In the genomic region with DNA sequence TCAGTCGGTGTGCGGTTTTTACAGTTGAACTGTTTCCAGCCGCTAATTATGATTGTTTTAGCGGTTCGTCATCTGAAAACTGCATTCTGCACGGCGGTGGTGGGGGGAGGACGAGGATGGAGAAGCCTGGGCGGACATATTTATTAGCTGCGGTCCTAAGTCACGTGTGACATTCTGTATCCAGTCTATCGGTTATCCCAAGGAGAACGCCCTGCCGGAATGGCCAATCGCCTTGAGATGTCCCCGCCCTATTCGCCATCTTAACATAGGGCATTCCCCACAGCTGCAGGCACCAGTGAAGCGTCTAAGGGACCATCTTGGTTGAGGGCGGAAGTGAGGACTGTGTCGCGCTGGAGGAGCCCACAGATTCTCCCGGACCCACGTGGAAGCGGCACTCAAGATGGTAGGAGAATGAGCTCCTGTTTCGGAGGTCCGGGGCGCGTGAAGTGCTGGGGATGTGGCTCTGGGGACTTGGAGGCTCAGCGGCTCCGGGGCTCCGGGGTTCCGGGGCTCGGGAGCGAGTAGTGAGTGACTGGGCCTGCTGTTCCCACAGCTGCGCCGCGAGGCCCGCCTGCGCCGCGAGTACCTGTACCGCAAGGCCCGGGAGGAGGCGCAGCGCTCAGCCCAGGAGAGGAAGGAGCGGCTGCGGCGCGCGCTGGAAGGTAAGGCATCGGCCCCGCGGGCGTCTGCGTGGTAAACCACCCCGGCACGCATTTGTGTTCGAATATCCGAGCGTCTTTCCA, we compare ENCODE assay signal across 7 cellular contexts.
DNase-seq lines count a peak whose midpoint lies in the region; ATAC-seq and TF ChIP-seq lines count a peak whose summit lies in the region.

A gene with protein sequence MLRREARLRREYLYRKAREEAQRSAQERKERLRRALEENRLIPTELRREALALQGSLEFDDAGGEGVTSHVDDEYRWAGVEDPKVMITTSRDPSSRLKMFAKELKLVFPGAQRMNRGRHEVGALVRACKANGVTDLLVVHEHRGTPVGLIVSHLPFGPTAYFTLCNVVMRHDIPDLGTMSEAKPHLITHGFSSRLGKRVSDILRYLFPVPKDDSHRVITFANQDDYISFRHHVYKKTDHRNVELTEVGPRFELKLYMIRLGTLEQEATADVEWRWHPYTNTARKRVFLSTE (plus strand): TSS at position 365 of the 743 bp plus-strand sequence. CDS start 36 bp downstream, at position 401.

- peak; percentile 98 for DNase-seq in NCI-H2029 (lab: John Stamatoyannopoulos, UW)
- DNase-seq in T-helper 9 cell = peak; percentile 89
- peak; percentile 99 for DNase-seq in astrocyte of the hippocampus (ENCODE audit: low read depth, low spot score)
- peak; percentile 98 to 100 for DNase-seq in hippocampal formation (lab: John Stamatoyannopoulos, UW)
- peak; percentile 99 for DNase-seq in retinal pigment epithelial cell (ENCODE audit: low read depth)

- ATAC-seq in GM18502 (IDR thresholded peaks at IDR 0.05; ENCODE audit: poor library complexity, unreplicated experiment) (peak; percentile 86), HG02973 (IDR thresholded peaks at IDR 0.05; ENCODE audit: unreplicated experiment) (peak; percentile 85)

- peak; percentile 43 for TF ChIP-seq CTCF in retinal pigment epithelial cell (conservative IDR thresholded peaks at IDR 0.05; ENCODE audit: low read depth, low read length)

- peak within 1 kb of the TSS; percentile 74 for H3K4me3 ChIP-seq in retinal pigment epithelial cell (ENCODE audit: low read length)

Comparison
In these comparisons a context has a peak if more than half of its experiments do, and no peak if none do; other contexts are left out.
1. Peak in every context shown above with its lines: DNase-seq, ATAC-seq and H3K4me3 ChIP-seq.